11 cellular contexts compared by ENCODE assay signal in genomic region chr18:44789704-44790103, GRCh38.
A peak's percentile ranks its signal among the peaks of the same experiment; 100 is the strongest.
DNase-seq lines count a peak whose midpoint lies in the region; ATAC-seq and TF ChIP-seq lines count a peak whose summit lies in the region.
"Had no signal": no experiment of that assay in that cellular context is flagged by ENCODE, and none has a peak within 500 bp of the region (broad histone marks: within the 10 kb centered on the region; RNA-seq: fewer than 3 reads in every experiment).

No MANE protein-coding gene starts in this region.

- WGBS in body of pancreas, 2 donors, result 8 to 18% methylated on average over 4 of the region's 4 CpGs
- WGBS in right cardiac atrium, result 37% methylated on average over 4 of the region's 4 CpGs

- intact Hi-C loops in body of pancreas (cut with DNase I), result loop anchor here (10.0 kb wide), 2 partner anchors 65 to 105 kb away; partner anchors contain the start of gene SETBP1
- intact Hi-C loops in right cardiac atrium (cut with DNase I), result loop anchor here in 1 of 4 donors (5.0 kb wide), 1 partner anchor 107 kb away; the partner anchor contains the start of gene SETBP1

- TF ChIP-seq CTCF in body of pancreas (IDR thresholded peaks at IDR 0.05), result no peak

- H3K4me1 ChIP-seq in body of pancreas (peaks cover 51% of the 10 kb centered on the region), right cardiac atrium (ENCODE audit: control insufficient read depth, insufficient read depth, low read length) (peaks cover 16% of the 10 kb centered on the region), rectal smooth muscle tissue (ENCODE audit: control insufficient read depth, insufficient read depth, low read length) (peaks cover 57% of the 10 kb centered on the region)

- no peaks in the 10 kb centered on the region for H3K36me3 ChIP-seq in body of pancreas (replicated peaks in 1 of 2; ENCODE audit: insufficient read depth in 1 of 2, low read depth in 2 of 2)
- H3K36me3 ChIP-seq in rectal smooth muscle tissue (ENCODE audit: control insufficient read depth, insufficient read depth, low read length), result no peaks in the 10 kb centered on the region

- H3K9me3 ChIP-seq in body of pancreas (no peaks in the 10 kb centered on the region), right cardiac atrium (ENCODE audit: control insufficient read depth, low read length) (no peaks in the 10 kb centered on the region)

- no peak overlapping the region for H3K9ac ChIP-seq in rectal smooth muscle tissue (ENCODE audit: low read length)

- peak; percentile 63 for ATAC-seq in body of pancreas
- ATAC-seq in right cardiac atrium, result peak; percentile 67 to 95
- ATAC-seq in GM21825 (IDR thresholded peaks at IDR 0.05; ENCODE audit: unreplicated experiment), result no peak
- ATAC-seq in stimulated activated naive CD8-positive, alpha-beta T cell treated with anti-CD3 and anti-CD28 coated beads, Interleukin-15, Interleukin-2, amounts not matched to agents 100 U/mL and 50 U/mL, for 24 hours, result no peak

- no peaks in the 10 kb centered on the region for H3K27me3 ChIP-seq in body of pancreas
- H3K27me3 ChIP-seq in right cardiac atrium (ENCODE audit: control insufficient read depth, insufficient read depth), result no peaks in the 10 kb centered on the region
- H3K27me3 ChIP-seq in rectal smooth muscle tissue (ENCODE audit: control insufficient read depth, insufficient read depth, low read length), result no peaks in the 10 kb centered on the region

- H3K4me3 ChIP-seq in body of pancreas (no peak overlapping the region), right cardiac atrium (ENCODE audit: low read length) (no peak overlapping the region), rectal smooth muscle tissue (ENCODE audit: low read length) (peak overlapping the region; percentile 16)

- peak overlapping the region; percentile 41 to 61 (median 56) for H3K27ac ChIP-seq in body of pancreas
- H3K27ac ChIP-seq in right cardiac atrium (ENCODE audit: low read length), result no peak overlapping the region
- H3K27ac ChIP-seq in rectal smooth muscle tissue (ENCODE audit: low read depth, low read length), result peak overlapping the region; percentile 93

- no peak for TF ChIP-seq POLR2A in body of pancreas (IDR thresholded peaks at IDR 0.05)

- peak; percentile 75 for DNase-seq in ELF-1 (ENCODE audit: low read depth, low spot score)
- no peak for DNase-seq in body of pancreas
- DNase-seq in right cardiac atrium, result peak; percentile 49 to 60 (median 51)
- no peak for DNase-seq in SHP77 treated with DMSO at 0.1 percent for 48 hours (lab: John Stamatoyannopoulos, UW)
- no peak for DNase-seq in GF-D8 (lab: John Stamatoyannopoulos, UW)
- no peak for DNase-seq in stimulated activated naive CD8-positive, alpha-beta T cell treated with anti-CD3 and anti-CD28 coated beads, Interleukin-15, Interleukin-2, amounts not matched to agents 100 U/mL and 50 U/mL, for 24 hours
- DNase-seq: activated gamma-delta T cell treated with Interleukin-2 at 50 U/mL for 16 hours; hippocampal formation; stimulated activated naive CD4-positive, alpha-beta T cell had no signal

Comparison
In these comparisons a context has a peak if more than half of its experiments do, and no peak if none do; other contexts are left out.
1. DNase-seq: peak in ELF-1 (single experiment) and right cardiac atrium (3 of 3); none in body of pancreas (0 of 4), SHP77 treated with DMSO at 0.1 percent for 48 hours (single experiment), GF-D8 (single experiment) and stimulated activated naive CD8-positive, alpha-beta T cell treated with anti-CD3 and anti-CD28 coated beads, Interleukin-15, Interleukin-2, amounts not matched to agents 100 U/mL and 50 U/mL, for 24 hours (single experiment).
2. ATAC-seq: peak in body of pancreas (single experiment) and right cardiac atrium (2 of 2); none in GM21825 (single experiment) and stimulated activated naive CD8-positive, alpha-beta T cell treated with anti-CD3 and anti-CD28 coated beads, Interleukin-15, Interleukin-2, amounts not matched to agents 100 U/mL and 50 U/mL, for 24 hours (single experiment).